17 cellular contexts compared by ENCODE assay signal in genomic region chr5:126044931-126045565, GRCh38.
A peak's percentile ranks its signal among the peaks of the same experiment; 100 is the strongest.
DNase-seq lines count a peak whose midpoint lies in the region; ATAC-seq and TF ChIP-seq lines count a peak whose summit lies in the region.
"Had no signal": no experiment of that assay in that cellular context is flagged by ENCODE, and none has a peak within 500 bp of the region (broad histone marks: within the 10 kb centered on the region; RNA-seq: fewer than 3 reads in every experiment).

No MANE protein-coding gene starts in this region.

- DNase-seq in NCI-H2171 treated with DMSO at 0.1 percent for 48 hours (lab: John Stamatoyannopoulos, UW) (peak; percentile 1), NCI-H2171 (lab: John Stamatoyannopoulos, UW) (no peak), WTC11 (ENCODE audit: low spot score) (no peak), trophoblast cell (no peak), MG63 (no peak)
- DNase-seq: COR-L47, MV-4-11, NCI-H146, NCI-H446, PC-3 had no signal

- H3K79me1 ChIP-seq in trophoblast cell (ENCODE audit: low read length), result no peaks in the 10 kb centered on the region

- H3K27ac ChIP-seq in HEK293 (ENCODE audit: extremely low read depth, low read depth, low read length) (no peak overlapping the region), trophoblast cell (ENCODE audit: low read depth, low read length) (no peak overlapping the region)
- H3K27ac ChIP-seq: A549, RWPE1, SK-N-MC had no signal

- no peak overlapping the region for H3K18ac ChIP-seq in trophoblast cell (ENCODE audit: low read length)

- H4K91ac ChIP-seq in trophoblast cell (ENCODE audit: low read depth, low read length), result no peak overlapping the region

- no peak for TF ChIP-seq CTCF in HEK293 (tag by site-specific recombination; IDR thresholded peaks at IDR 0.05)
- TF ChIP-seq CTCF in WTC11 (IDR thresholded peaks at IDR 0.05), result no peak

- no peak overlapping the region for H3K4me3 Mint-ChIP-seq in WTC11
- H3K4me3 Mint-ChIP-seq: CD14-positive monocyte had no signal

- no peaks in the 10 kb centered on the region for H3K27me3 Mint-ChIP-seq in WTC11 (ENCODE audit: low read depth)

- H3K4me1 ChIP-seq in HEK293 (ENCODE audit: control insufficient read depth, insufficient read depth, low read length) (peaks cover 13% of the 10 kb centered on the region), trophoblast cell (ENCODE audit: control insufficient read depth in 1 of 2, insufficient read depth in 2 of 2, low read length in 2 of 2) (peaks cover 0 to 3% of the 10 kb centered on the region in 2 experiments)
- H3K4me1 ChIP-seq: A549 had no signal

- H3K4me3 ChIP-seq in HEK293 (ENCODE audit: low read depth, low read length) (no peak overlapping the region), trophoblast cell (ENCODE audit: low read depth, low read length) (no peak overlapping the region), MG63 (no peak overlapping the region)
- H3K4me3 ChIP-seq: A549, K562, SK-N-MC had no signal

- H3K27me3 ChIP-seq in trophoblast cell (ENCODE audit: insufficient read depth, low read length), result no peaks in the 10 kb centered on the region
- no peaks in the 10 kb centered on the region for H3K27me3 ChIP-seq in MG63

- no peak overlapping the region for H3K9ac ChIP-seq in trophoblast cell (ENCODE audit: low read length)

- H2AK5ac ChIP-seq in trophoblast cell (ENCODE audit: low read length), result no peak overlapping the region

- peak overlapping the region; percentile 58 for H2BK12ac ChIP-seq in trophoblast cell (ENCODE audit: low read length)

- CTCF ChIA-PET in HEK293 (lab: Yijun Ruan, JAX), result interaction anchor here (0.6 kb wide), 1 partner anchor 567 kb away, joined by 4 read pairs; no protein-coding TSS in a partner anchor
- CTCF ChIA-PET in WTC11 (lab: Charles Lee), result no interaction called here

- H3K4ac ChIP-seq in trophoblast cell (ENCODE audit: low read depth, low read length), result no peak overlapping the region

- no peak overlapping the region for H4K8ac ChIP-seq in trophoblast cell (ENCODE audit: low read depth, low read length)

- no peak for ATAC-seq in WTC11
- ATAC-seq in GM18907 (IDR thresholded peaks at IDR 0.05; ENCODE audit: unreplicated experiment), result no peak
- ATAC-seq: A549, K562 had no signal

- no CpG with 5 or more reads among the region's 3 CpGs for WGBS in trophoblast cell (ENCODE audit: extremely low coverage, insufficient coverage, insufficient read length)

- H3K79me2 ChIP-seq in trophoblast cell (ENCODE audit: control insufficient read depth, insufficient read depth, low read length, poor library complexity), result no peaks in the 10 kb centered on the region

- no peak overlapping the region for H2BK5ac ChIP-seq in trophoblast cell (ENCODE audit: low read depth, low read length, poor library complexity)

- H3K4me2 ChIP-seq in trophoblast cell (ENCODE audit: low read length), result no peak overlapping the region
- H3K4me2 ChIP-seq: A549 had no signal

- POLR2A ChIA-PET in HEK293 (lab: Yijun Ruan, JAX), result interaction anchor here (0.7 kb wide), 1 partner anchor 20 kb away, joined by 8 read pairs; no protein-coding TSS in a partner anchor
- POLR2A ChIA-PET in WTC11 (lab: Charles Lee), result interaction anchor here (0.7 kb wide), 1 partner anchor 10 kb away, joined by 3 read pairs; no protein-coding TSS in a partner anchor

- H3K27ac Mint-ChIP-seq in WTC11, result peak overlapping the region; percentile 70; the same call in 1 of the 2 replicates
- H3K27ac Mint-ChIP-seq: CD14-positive monocyte had no signal

- no peak overlapping the region for H4K12ac ChIP-seq in trophoblast cell (ENCODE audit: low read depth, low read length)

- H3K36me3 ChIP-seq in HEK293 (ENCODE audit: control insufficient read depth in 2 of 2, insufficient read depth in 1 of 2, low read length in 2 of 2) (no peaks in the 10 kb centered on the region), trophoblast cell (ENCODE audit: control insufficient read depth in 1 of 2, insufficient read depth in 2 of 2, low read length in 2 of 2) (no peaks in the 10 kb centered on the region), MG63 (no peaks in the 10 kb centered on the region)

- H3K9me3 ChIP-seq in HEK293 (ENCODE audit: control insufficient read depth, insufficient read depth, low read depth, low read length), result no peaks in the 10 kb centered on the region
- H3K9me3 ChIP-seq in trophoblast cell (ENCODE audit: insufficient read depth, low read depth, low read length), result no peaks in the 10 kb centered on the region
- H3K9me3 ChIP-seq in MG63, result no peaks in the 10 kb centered on the region
- H3K9me3 ChIP-seq: A549 had no signal

- no peaks in the 10 kb centered on the region; the same call in 1 of the 2 replicates for H3K36me3 Mint-ChIP-seq in WTC11
- H3K36me3 Mint-ChIP-seq: CD14-positive monocyte had no signal

- no peak overlapping the region for H2AFZ ChIP-seq in trophoblast cell (ENCODE audit: insufficient read depth, low read length, poor library complexity)

- H3K9me3 Mint-ChIP-seq in WTC11, result peaks cover 6% of the 10 kb centered on the region; the same call in 1 of the 2 replicates

- H2BK120ac ChIP-seq in trophoblast cell (ENCODE audit: insufficient read depth, low read length, poor library complexity), result no peak overlapping the region

- no peak overlapping the region for H3K23ac ChIP-seq in trophoblast cell (ENCODE audit: low read length)

- peaks cover 38% of the 10 kb centered on the region for H3K4me1 Mint-ChIP-seq in WTC11
- H3K4me1 Mint-ChIP-seq: CD14-positive monocyte had no signal

- no peak overlapping the region for H3K14ac ChIP-seq in trophoblast cell (ENCODE audit: low read length)

TF ChIP-seq in HEK293, 187 proteins besides CTCF, POLR2A, EP300 and RAD21 (continues in another document):
- TF ChIP-seq SCRT1 (tag by site-specific recombination; IDR thresholded peaks at IDR 0.05; ENCODE audit: borderline replicate concordance), result peak; percentile 36; the same call in 1 of the 2 replicates
- TF ChIP-seq ZNF366 (tag by site-specific recombination; conservative IDR thresholded peaks at IDR 0.05), result peak; percentile 28; the same call in 1 of the 2 replicates
- TF ChIP-seq ZNF558 (tag by site-specific recombination; IDR thresholded peaks at IDR 0.05), result no peak
- TF ChIP-seq SP7 (tag by site-specific recombination; IDR thresholded peaks at IDR 0.05), result peak; percentile 92
- no peak for TF ChIP-seq BCL6B (tag by site-specific recombination; IDR thresholded peaks at IDR 0.05)
- 0 out of 2 replicates have a peak, but pooled peaks have one; percentile 8 for TF ChIP-seq ZNF335 (tag by site-specific recombination; conservative IDR thresholded peaks at IDR 0.05)

TF ChIP-seq in WTC11, 78 proteins besides CTCF, POLR2A, EP300 and RAD21 (continues in another document):
- TF ChIP-seq PRDM15 (CRISPR knock-in tag; IDR thresholded peaks at IDR 0.05), result no peak
- TF ChIP-seq ZNF121 (CRISPR knock-in tag; IDR thresholded peaks at IDR 0.05), result no peak
- no peak for TF ChIP-seq NR2C2 (CRISPR knock-in tag; IDR thresholded peaks at IDR 0.05)
- no peak for TF ChIP-seq ZNF671 (CRISPR knock-in tag; IDR thresholded peaks at IDR 0.05)
- TF ChIP-seq USF2 (CRISPR knock-in tag; IDR thresholded peaks at IDR 0.05), result no peak
- no peak for TF ChIP-seq FOXJ3 (CRISPR knock-in tag; IDR thresholded peaks at IDR 0.05; ENCODE audit: borderline replicate concordance)
- no peak for TF ChIP-seq HMGA2 (CRISPR knock-in tag; IDR thresholded peaks at IDR 0.05)
- TF ChIP-seq CREB1 (CRISPR knock-in tag; IDR thresholded peaks at IDR 0.05), result no peak
- TF ChIP-seq JAZF1 (CRISPR knock-in tag; IDR thresholded peaks at IDR 0.05), result no peak
- no peak for TF ChIP-seq ATF2 (CRISPR knock-in tag; IDR thresholded peaks at IDR 0.05; ENCODE audit: borderline replicate concordance, low read depth)
- no peak for TF ChIP-seq JUN (CRISPR knock-in tag; IDR thresholded peaks at IDR 0.05)
